ENCODE assay signal across 25 cellular contexts in genomic region chr7:25663877-25664276, GRCh38.
DNase-seq lines count a peak whose midpoint lies in the region; ATAC-seq and TF ChIP-seq lines count a peak whose summit lies in the region.
"Had no signal": no experiment of that assay in that cellular context is flagged by ENCODE, and none has a peak within 500 bp of the region (broad histone marks: within the 10 kb centered on the region; RNA-seq: fewer than 3 reads in every experiment).

No MANE protein-coding gene starts in this region.

- H3K4me1 ChIP-seq in heart left ventricle (peaks cover 0 to 48% (median 6%) of the 10 kb centered on the region in 12 donors), prostate gland (replicated peaks) (no peaks in the 10 kb centered on the region)
- H3K4me1 ChIP-seq: A549, BLaER1 had no signal

- H3K36me3 ChIP-seq in heart left ventricle (no peaks in the 10 kb centered on the region), prostate gland (no peaks in the 10 kb centered on the region)
- H3K36me3 ChIP-seq: BLaER1 had no signal

- DNase-seq in Right ventricle myocardium inferior (ENCODE audit: missing footprints) (no peak), cardiac septum (ENCODE audit: low spot score) (no peak), heart left ventricle (no peak), prostate gland (ENCODE audit: low spot score) (no peak), NCI-H2227 treated with DMSO at 0.1 percent for 48 hours (lab: John Stamatoyannopoulos, UW) (no peak), epidermal melanocyte (ENCODE audit: insufficient read length, low spot score) (no peak)
- DNase-seq: activated CD8-positive, alpha-beta T cell treated with anti-CD3 and anti-CD28 coated beads for 36 hours; activated naive CD4-positive, alpha-beta T cell treated with anti-CD3 and anti-CD28 coated beads, Interleukin-2, amount 10 ng/mL, durations not matched to agents 7 days and 5 days; aorta; Calu3; hypothalamus; naive thymus-derived CD4-positive, alpha-beta T cell; NCI-H1105; NCI-H2081 treated with DMSO at 0.1 percent for 48 hours; NCI-H524; stimulated activated CD4-positive, alpha-beta T cell treated with anti-CD3 and anti-CD28 coated beads, Interleukin-2, amount 100 ng/mL, for 24 hours; stimulated activated naive CD8-positive, alpha-beta T cell treated with anti-CD3 and anti-CD28 coated beads, Interleukin-15, Interleukin-2, amounts not matched to agents 100 U/mL and 50 U/mL, for 24 hours had no signal

- H3K9me3 ChIP-seq in heart left ventricle = no peaks in the 10 kb centered on the region
- no peaks in the 10 kb centered on the region for H3K9me3 ChIP-seq in prostate gland
- H3K9me3 ChIP-seq: A549, BLaER1 had no signal

- H3K4me3 ChIP-seq in heart left ventricle = no peak overlapping the region
- H3K4me3 ChIP-seq in prostate gland = no peak overlapping the region
- H3K4me3 ChIP-seq: A549, BLaER1, lung, skin epidermis had no signal

- ATAC-seq in Right ventricle myocardium inferior = peak; percentile 60
- peak; percentile 32 to 81 (median 70) for ATAC-seq in heart left ventricle
- no peak for ATAC-seq in HG03354 (IDR thresholded peaks at IDR 0.05; ENCODE audit: poor library complexity, severe bottlenecking, unreplicated experiment)
- ATAC-seq in GM19324 (IDR thresholded peaks at IDR 0.05; ENCODE audit: low FRiP score, unreplicated experiment) = no peak
- ATAC-seq: A549; activated CD8-positive, alpha-beta T cell treated with anti-CD3 and anti-CD28 coated beads for 36 hours; naive thymus-derived CD4-positive, alpha-beta T cell; stimulated activated naive CD8-positive, alpha-beta T cell treated with anti-CD3 and anti-CD28 coated beads, Interleukin-15, Interleukin-2, amounts not matched to agents 100 U/mL and 50 U/mL, for 24 hours had no signal

- 21 to 41% (median 39%) methylated on average over 4 of the region's 4 CpGs for WGBS in heart left ventricle, 4 donors
- 50% methylated on average over 4 of the region's 4 CpGs for WGBS in prostate gland

- intact Hi-C loops in Right ventricle myocardium inferior (cut with DNase I) (loop anchor here (5.0 kb wide), 2 partner anchors 37 to 92 kb away; no protein-coding TSS in a partner anchor), cardiac septum (cut with DNase I) (loop anchor here (5.0 kb wide), 2 partner anchors 123 to 188 kb away; no protein-coding TSS in a partner anchor), heart left ventricle (cut with DNase I) (loop anchor here in 1 of 10 donors (5.0 kb wide), 1 partner anchor 183 kb away; no protein-coding TSS in a partner anchor), prostate gland (cut with DNase I) (no loop called here)

- TF ChIP-seq CTCF in heart left ventricle (IDR thresholded peaks at IDR 0.05) (no peak), prostate gland (IDR thresholded peaks at IDR 0.05) (no peak)

- H3K27ac ChIP-seq in heart left ventricle = peak overlapping the region in 8 of 12 donors; percentile 36 to 78 (median 64)
- peak overlapping the region; percentile 31 to 54 for H3K27ac ChIP-seq in prostate gland
- H3K27ac ChIP-seq: A549, BLaER1, HL-60, parathyroid adenoma, skin epidermis had no signal

- H3K27me3 ChIP-seq in heart left ventricle (peaks cover 0 to 11% (median 0%) of the 10 kb centered on the region in 9 donors), prostate gland (replicated peaks; ENCODE audit: insufficient read depth) (no peaks in the 10 kb centered on the region)
- H3K27me3 ChIP-seq: BLaER1 had no signal

- TF ChIP-seq POLR2A in heart left ventricle (IDR thresholded peaks at IDR 0.05) = no peak
- TF ChIP-seq POLR2A in prostate gland (IDR thresholded peaks at IDR 0.05) = no peak

Comparison
In these comparisons a context has a peak if more than half of its experiments do, and no peak if none do; other contexts are left out.
1. ATAC-seq: peak in Right ventricle myocardium inferior (single experiment) and heart left ventricle (4 of 4); none in HG03354 (single experiment) and GM19324 (single experiment).